8 cellular contexts compared by ENCODE assay signal in the genomic region with DNA sequence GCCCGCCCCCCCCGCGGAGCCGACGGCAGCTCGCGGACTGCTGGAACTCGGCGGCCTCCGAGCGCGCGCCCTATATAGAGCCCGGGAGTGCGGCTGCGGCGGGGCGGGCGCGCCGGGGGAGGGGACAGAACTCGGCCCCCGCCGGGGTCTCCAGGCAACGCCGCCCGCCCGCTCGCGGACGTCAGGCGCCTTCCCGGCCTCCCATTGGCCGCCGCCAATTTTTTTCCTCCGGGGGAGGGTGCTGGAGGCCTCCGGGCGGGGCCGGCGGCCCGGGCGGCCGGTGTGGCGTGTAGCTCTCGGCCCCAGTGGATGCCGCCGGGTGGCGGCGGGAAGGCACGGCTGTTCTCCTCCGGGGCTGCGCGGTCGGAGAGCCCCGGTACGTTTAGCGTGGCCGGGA. TPM values are rescaled to one million over a fixed set of nuclear protein-coding genes. Genes with fewer than 3 reads are reported as not detected.
A peak's percentile ranks its signal among the peaks of the same experiment; 100 is the strongest.
DNase-seq lines count a peak whose midpoint lies in the region; ATAC-seq and TF ChIP-seq lines count a peak whose summit lies in the region.

A gene with protein sequence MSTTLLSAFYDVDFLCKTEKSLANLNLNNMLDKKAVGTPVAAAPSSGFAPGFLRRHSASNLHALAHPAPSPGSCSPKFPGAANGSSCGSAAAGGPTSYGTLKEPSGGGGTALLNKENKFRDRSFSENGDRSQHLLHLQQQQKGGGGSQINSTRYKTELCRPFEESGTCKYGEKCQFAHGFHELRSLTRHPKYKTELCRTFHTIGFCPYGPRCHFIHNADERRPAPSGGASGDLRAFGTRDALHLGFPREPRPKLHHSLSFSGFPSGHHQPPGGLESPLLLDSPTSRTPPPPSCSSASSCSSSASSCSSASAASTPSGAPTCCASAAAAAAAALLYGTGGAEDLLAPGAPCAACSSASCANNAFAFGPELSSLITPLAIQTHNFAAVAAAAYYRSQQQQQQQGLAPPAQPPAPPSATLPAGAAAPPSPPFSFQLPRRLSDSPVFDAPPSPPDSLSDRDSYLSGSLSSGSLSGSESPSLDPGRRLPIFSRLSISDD (minus strand): TSS at position 49 of the 397 bp plus-strand sequence. CDS start 291 bp downstream, outside the sequence.

- peak within 1 kb of the TSS; percentile 91 for H3K4me2 ChIP-seq in KMS-11

- in situ Hi-C loops in Panc1 (cut with HindIII; ENCODE audit: low pct_unique_long_range_greater_than_20kb, low sequenced_read_pairs): no loop called here

- POLR2A ChIA-PET in Panc1 (lab: Charles Lee): interaction anchor here (0.5 to 1.3 kb wide), 7 partner anchors 31 to 416 kb away, joined by 3 to 11 read pairs (median 5); no protein-coding TSS in a partner anchor

- H3K9me3 ChIP-seq in Panc1 (ENCODE audit: control insufficient read depth, insufficient read depth, low read depth, low read length) (no peaks in the 10 kb centered on the region), esophagus (ENCODE audit: control insufficient read depth in 2 of 2, insufficient read depth in 1 of 2, low read depth in 1 of 2, low read length in 1 of 2) (no peaks in the 10 kb centered on the region), muscle layer of colon (ENCODE audit: low read length) (no peaks in the 10 kb centered on the region)

- peaks cover 23% of the 10 kb centered on the region for H3K36me3 ChIP-seq in KMS-11 (ENCODE audit: insufficient read depth)
- H3K36me3 ChIP-seq in Panc1 (ENCODE audit: control insufficient read depth, insufficient read depth, low read length): peaks cover 14% of the 10 kb centered on the region
- peaks cover 12 to 17% of the 10 kb centered on the region in 2 donors for H3K36me3 ChIP-seq in esophagus (ENCODE audit: control insufficient read depth in 2 of 2, insufficient read depth in 2 of 2, low read length in 1 of 2)
- H3K36me3 ChIP-seq in muscle layer of colon (ENCODE audit: insufficient read depth, low read length): peaks cover 33% of the 10 kb centered on the region

- CTCF ChIA-PET in Panc1 (lab: Charles Lee): interaction anchor here (0.6 to 0.7 kb wide), 3 partner anchors 86 to 325 kb away, joined by 3 to 4 read pairs (median 3); no protein-coding TSS in a partner anchor

- intact Hi-C loops in Panc1 (cut with micrococcal nuclease; ENCODE audit: unreplicated experiment): loop anchor here (2.0 to 10.0 kb wide), 4 partner anchors 202 to 399 kb away; no protein-coding TSS in a partner anchor

- ATAC-seq in GM21723 (IDR thresholded peaks at IDR 0.05; ENCODE audit: unreplicated experiment) (peak; percentile 54), Panc1 (peak; percentile 82)

- no peak for TF ChIP-seq CTCF in KMS-11 (conservative IDR thresholded peaks at IDR 0.05; ENCODE audit: low read depth, low read length)
- TF ChIP-seq CTCF in Panc1 (IDR thresholded peaks at IDR 0.05): no peak

- peaks cover 9% of the 10 kb centered on the region; the same call in 1 of the 2 replicates for H4K20me1 ChIP-seq in KMS-11 (ENCODE audit: insufficient read depth)

- no peaks in the 10 kb centered on the region for H3K9me3 Mint-ChIP-seq in activated T-cell treated with anti-CD3 and anti-CD28 coated beads, Interleukin-2, amount 50 U/mL, for 24 hours

- WGBS in esophagus, 2 donors: 0 to 1% methylated on average over 46 to 58 of the region's 58 CpGs

- peaks cover 44% of the 10 kb centered on the region for H3K4me1 Mint-ChIP-seq in activated T-cell treated with anti-CD3 and anti-CD28 coated beads, Interleukin-2, amount 50 U/mL, for 24 hours (ENCODE audit: low read depth)

- H3K27ac ChIP-seq in KMS-11 (peak within 1 kb of the TSS; percentile 99), Panc1 (ENCODE audit: low read length) (peak within 1 kb of the TSS; percentile 93), esophagus (ENCODE audit: low read depth in 2 of 2, low read length in 1 of 2) (peak within 1 kb of the TSS; percentile 99), muscle layer of colon (ENCODE audit: low read depth, low read length) (peak within 1 kb of the TSS; percentile 100)

- H3K27ac Mint-ChIP-seq in activated T-cell treated with anti-CD3 and anti-CD28 coated beads, Interleukin-2, amount 50 U/mL, for 24 hours: peak within 1 kb of the TSS; percentile 94

- H3K27me3 ChIP-seq in KMS-11 (ENCODE audit: insufficient read depth, low read depth): no peaks in the 10 kb centered on the region
- no peaks in the 10 kb centered on the region for H3K27me3 ChIP-seq in Panc1 (ENCODE audit: control insufficient read depth, insufficient read depth, low read length)
- no peaks in the 10 kb centered on the region for H3K27me3 ChIP-seq in esophagus (ENCODE audit: control insufficient read depth in 1 of 2, insufficient read depth in 2 of 2, low read length in 2 of 2)
- no peaks in the 10 kb centered on the region for H3K27me3 ChIP-seq in muscle layer of colon (ENCODE audit: control insufficient read depth in 1 of 2, insufficient read depth in 2 of 2, low read length in 2 of 2)

- H3K9ac ChIP-seq in KMS-11 (peak within 1 kb of the TSS; percentile 100), muscle layer of colon (ENCODE audit: low read length) (peak within 1 kb of the TSS; percentile 84)

- H3K4me3 Mint-ChIP-seq in activated T-cell treated with anti-CD3 and anti-CD28 coated beads, Interleukin-2, amount 50 U/mL, for 24 hours: peak within 1 kb of the TSS; percentile 95

- H3K4me1 ChIP-seq in KMS-11 (ENCODE audit: low read depth, poor library complexity, severe bottlenecking) (peaks cover 66% of the 10 kb centered on the region), Panc1 (ENCODE audit: control insufficient read depth, insufficient read depth, low read length) (peaks cover 28% of the 10 kb centered on the region), esophagus (ENCODE audit: control insufficient read depth in 2 of 2, insufficient read depth in 2 of 2, low read length in 1 of 2) (peaks cover 0 to 2% of the 10 kb centered on the region in 2 donors), muscle layer of colon (ENCODE audit: insufficient read depth, low read length) (peaks cover 33% of the 10 kb centered on the region)

- H3K79me2 ChIP-seq in KMS-11 (ENCODE audit: insufficient read depth, low read depth): peaks cover 51% of the 10 kb centered on the region

- peak within 1 kb of the TSS; percentile 26 for H2AFZ ChIP-seq in KMS-11 (ENCODE audit: low read depth)

- peak within 1 kb of the TSS; percentile 92 for H3K4me3 ChIP-seq in KMS-11 (IDR thresholded peaks at IDR 0.05; ENCODE audit: insufficient read depth, low read depth, low read length)
- H3K4me3 ChIP-seq in Panc1 (ENCODE audit: low read depth in 2 of 2, low read length in 2 of 2): peak within 1 kb of the TSS; percentile 80 to 90
- peak within 1 kb of the TSS; percentile 97 to 99 for H3K4me3 ChIP-seq in esophagus (ENCODE audit: low read depth in 1 of 2, low read length in 2 of 2)
- peak within 1 kb of the TSS; percentile 89 to 94 for H3K4me3 ChIP-seq in muscle layer of colon (ENCODE audit: low read depth in 1 of 2, low read length in 2 of 2)

- H3K27me3 Mint-ChIP-seq in activated T-cell treated with anti-CD3 and anti-CD28 coated beads, Interleukin-2, amount 50 U/mL, for 24 hours: no peaks in the 10 kb centered on the region

- H3K36me3 Mint-ChIP-seq in activated T-cell treated with anti-CD3 and anti-CD28 coated beads, Interleukin-2, amount 50 U/mL, for 24 hours (ENCODE audit: low read depth): peaks cover 68% of the 10 kb centered on the region

- no TSS peak for BruUV-seq in Panc1 (replicated peaks; lab: Mats Ljungman, UMichigan)

- DNase-seq in DMS53 treated with DMSO at 0.1 percent for 48 hours (lab: John Stamatoyannopoulos, UW; ENCODE audit: unreplicated experiment): peak; percentile 81
- no peak for DNase-seq in Panc1 (ENCODE audit: low read depth, low spot score)
- DNase-seq in activated T-cell treated with anti-CD3 and anti-CD28 coated beads, Interleukin-2, amount 50 U/mL, for 24 hours: peak; percentile 96
- DNase-seq in stimulated activated CD8-positive, alpha-beta memory T cell treated with anti-CD3 and anti-CD28 coated beads, Interleukin-7, amount 100 ng/mL, for 48 hours (ENCODE audit: extremely low read depth in 1 of 2, low read depth in 1 of 2): peak; percentile 88 to 93

RNA-seq across cellular contexts. Expression of the gene that starts here (rescaled TPM):
- 46.3 TPM for total RNA-seq in Panc1 (2021; ENCODE audit: unreplicated experiment)
- 29.3 TPM for polyA plus RNA-seq in Panc1 (2012; ENCODE audit: insufficient read length)
- 10 to 100 TPM; 48.1 to 64.2 TPM for polyA plus RNA-seq in esophagus
